8 cellular contexts compared by ENCODE assay signal in genomic region chr6:150069707-150070106, GRCh38. TPM values are rescaled to one million over a fixed set of nuclear protein-coding genes. Genes with fewer than 3 reads are reported as not detected.
A peak's percentile ranks its signal among the peaks of the same experiment; 100 is the strongest.
DNase-seq lines count a peak whose midpoint lies in the region; ATAC-seq, FAIRE-seq and TF ChIP-seq lines count a peak whose summit lies in the region.
"Had no signal": no experiment of that assay in that cellular context is flagged by ENCODE, and none has a peak within 500 bp of the region (broad histone marks: within the 10 kb centered on the region; RNA-seq: fewer than 3 reads in every experiment).

No MANE protein-coding gene starts in this region.

- TF ChIP-seq CTCF in HFF-Myc (IDR thresholded peaks at IDR 0.05; ENCODE audit: low read depth, low read length, missing control alignments) = no peak
- TF ChIP-seq CTCF in dorsolateral prefrontal cortex (IDR thresholded peaks at IDR 0.05 in 54 of 56, conservative IDR thresholded peaks at IDR 0.05 in 2 of 56; ENCODE audit: low read depth in 1 of 56, partially characterized antibody in 56 of 56) = no peak
- no peak for TF ChIP-seq CTCF in pancreas (IDR thresholded peaks at IDR 0.05)

- in situ Hi-C loops in GM23248 (cut with MboI) = loop anchor here (25.0 kb wide), 1 partner anchor 743 kb away; no protein-coding TSS in a partner anchor

- H4K20me1 ChIP-seq in GM23248 (ENCODE audit: insufficient read depth) = no peaks in the 10 kb centered on the region

- H3K27ac ChIP-seq in dorsolateral prefrontal cortex (peak overlapping the region in 29 of 59 donors; percentile 1 to 63 (median 38)), pancreas (peak overlapping the region in 3 of 4 donors; percentile 53 to 70 (median 67)), GM23248 (no peak overlapping the region)

- no peaks in the 10 kb centered on the region for H3K9me2 ChIP-seq in GM23248 (ENCODE audit: insufficient read depth)

- H3K27me3 ChIP-seq in dorsolateral prefrontal cortex = peaks cover 0 to 6% (median 0%) of the 10 kb centered on the region in 45 donors
- H3K27me3 ChIP-seq in pancreas = no peaks in the 10 kb centered on the region
- H3K27me3 ChIP-seq in GM23248 (replicated peaks; ENCODE audit: insufficient read depth) = no peaks in the 10 kb centered on the region
- H3K27me3 ChIP-seq: vagina had no signal

- peaks cover 12% of the 10 kb centered on the region; the same call in 1 of the 2 replicates for H3F3A ChIP-seq in GM23248 (ENCODE audit: insufficient read depth)

- H3K36me3 ChIP-seq in pancreas (no peaks in the 10 kb centered on the region), GM23248 (ENCODE audit: low read depth) (no peaks in the 10 kb centered on the region)
- H3K36me3 ChIP-seq: vagina had no signal

- H2AFZ ChIP-seq in GM23248 = no peak overlapping the region

- no peak overlapping the region for H3K4me2 ChIP-seq in GM23248 (ENCODE audit: unreplicated experiment)

- no peaks in the 10 kb centered on the region for H3K4me1 ChIP-seq in pancreas
- H3K4me1 ChIP-seq in GM23248 (ENCODE audit: insufficient read depth) = 0 out of 2 replicates have a peak, but pooled peaks cover 7% of the 10 kb centered on the region

- H3K9me3 ChIP-seq in pancreas (no peaks in the 10 kb centered on the region), GM23248 (ENCODE audit: low read depth) (no peaks in the 10 kb centered on the region)
- H3K9me3 ChIP-seq: vagina had no signal

- WGBS in pancreas, 2 donors = 32 to 33% methylated on average over 11 of the region's 11 CpGs
- 88 to 93% methylated on average over 11 of the region's 11 CpGs for WGBS in GM23248 (ENCODE audit: low coverage in 1 of 2, low lambda C conversion rate in 2 of 2, missing lambda C conversion rate in 2 of 2), 2 experiments

- no peak overlapping the region for H3K9ac ChIP-seq in GM23248

- peak; percentile 28 to 50 (median 33) for ATAC-seq in pancreas
- ATAC-seq in GM21786 (IDR thresholded peaks at IDR 0.05; ENCODE audit: unreplicated experiment) = no peak

- intact Hi-C loops in dorsolateral prefrontal cortex (cut with DNase I) = loop anchor here in 1 of 2 donors (5.0 kb wide), 2 partner anchors 137 to 323 kb away; no protein-coding TSS in a partner anchor
- intact Hi-C loops in pancreas (cut with DNase I) = no loop called here

- no peaks in the 10 kb centered on the region for H3K79me2 ChIP-seq in GM23248 (ENCODE audit: insufficient read depth)

- H3K4me3 ChIP-seq in HFF-Myc (replicated peaks; ENCODE audit: low read depth, low read length) (peak overlapping the region; percentile 60; the same call in 1 of the 2 replicates), dorsolateral prefrontal cortex (peak overlapping the region in 56 of 59 donors; percentile 51 to 80 (median 70)), pancreas (peak overlapping the region; percentile 33 to 62 (median 58)), GM23248 (no peak overlapping the region)

- DNase-seq in HFF-Myc (ENCODE audit: extremely low read depth, low read depth) (no peak), NCI-H526 treated with DMSO at 0.1 percent for 48 hours (lab: John Stamatoyannopoulos, UW) (peak; percentile 66), dorsolateral prefrontal cortex (peak in 8 of 10 donors; percentile 36 to 75 (median 62)), pancreas (peak; percentile 66 to 91 (median 74)), LoVo (ENCODE audit: low spot score) (no peak), GM23248 (no peak)

- no peak for FAIRE-seq in pancreas (lab: Jason Lieb, UNC)

RNA-seq across cellular contexts. Expression of gene ULBP3, which starts 0.8 kb away (rescaled TPM):
- total RNA-seq in dorsolateral prefrontal cortex (1 to 10 TPM in 103 of 120 experiments, under 1 TPM in 12, not detected in 5; 0.53 to 5.3 (median 2.0) TPM), pancreas (under 1 TPM; 0.56 to 0.98 (median 0.83) TPM)
- polyA plus RNA-seq in pancreas (under 1 TPM; 0.38 to 0.70 TPM), GM23248 (2016; fragmentation: Nextera tagmentation; extraction: Ambion mirVana) (3.7 and 4.4 TPM in 2 replicates)
- 10.1 and 12.6 TPM in 2 replicates for total RNA-seq in GM23248 (2014; rRNA removed; shearing (Covaris generic))

RNA-seq across cellular contexts. Expression of gene RAET1L, which starts 44.4 kb away (rescaled TPM):
- total RNA-seq in dorsolateral prefrontal cortex = not detected
- under 1 TPM in 2 of 6 donors, not detected in 4; 0.46 to 0.53 TPM for total RNA-seq in pancreas
- polyA plus RNA-seq in pancreas = not detected
- not detected in 2 replicates for total RNA-seq in GM23248 (2014; rRNA removed; shearing (Covaris generic))
- polyA plus RNA-seq in GM23248 (2016; fragmentation: Nextera tagmentation; extraction: Ambion mirVana) = not detected in 2 replicates

Comparison
In these comparisons a context has a peak if more than half of its experiments do, and no peak if none do; other contexts are left out.
1. DNase-seq: peak in NCI-H526 treated with DMSO at 0.1 percent for 48 hours (single experiment), dorsolateral prefrontal cortex (8 of 10) and pancreas (6 of 6); none in HFF-Myc (single experiment), LoVo (single experiment) and GM23248 (single experiment).